ENCODE assay signal across 18 cellular contexts in the genomic region with DNA sequence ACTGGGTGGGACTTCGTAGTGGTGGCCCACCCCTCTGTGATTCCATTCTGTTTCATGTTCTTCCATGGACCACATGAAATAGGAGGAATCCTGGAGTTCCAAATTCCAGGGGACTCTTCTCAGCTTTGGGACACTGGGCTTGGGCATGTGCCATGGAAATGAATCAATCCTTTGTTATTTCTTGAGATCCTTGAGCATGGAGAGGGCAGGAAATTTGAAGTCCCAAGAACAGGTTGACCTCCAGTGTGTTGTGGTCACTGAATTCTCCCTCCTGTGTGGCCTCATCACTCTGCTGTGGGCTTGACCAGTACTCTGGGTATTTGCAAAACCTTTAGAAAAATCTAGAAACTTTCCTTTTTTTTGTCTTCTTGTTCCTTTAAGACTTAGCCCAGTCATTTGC. TPM values are rescaled to one million over a fixed set of nuclear protein-coding genes. Genes with fewer than 3 reads are reported as not detected.
"Had no signal": no experiment of that assay in that cellular context is flagged by ENCODE, and none has a peak within 500 bp of the region (broad histone marks: within the 10 kb centered on the region; RNA-seq: fewer than 3 reads in every experiment).

No MANE protein-coding gene starts in this region.

- H3K27ac ChIP-seq: cardiac muscle cell, epithelial cell of prostate, lower lobe of right lung, tibial nerve, WERI-Rb-1 had no signal

- H3K27me3 ChIP-seq: cardiac muscle cell, tibial nerve had no signal

- H3K9me3 Mint-ChIP-seq: activated CD4-positive, alpha-beta memory T cell treated with anti-CD3 and anti-CD28 coated beads for 36 hours; activated naive CD4-positive, alpha-beta T cell treated with anti-CD3 and anti-CD28 coated beads, Interleukin-2, amount 50 U/mL, for 24 hours; nephron had no signal

- H3K4me3 ChIP-seq: cardiac muscle cell, lower lobe of right lung, tibial nerve had no signal

- DNase-seq: activated CD4-positive, alpha-beta memory T cell treated with anti-CD3 and anti-CD28 coated beads for 36 hours; activated effector memory CD4-positive, alpha-beta T cell treated with anti-CD3 and anti-CD28 coated beads, Interleukin-2, amount 50 U/mL, for 16 hours; activated T-cell treated with anti-CD3 and anti-CD28 coated beads, Interleukin-2, amount 50 U/mL, for 48 hours; dermis blood vessel endothelial cell; effector memory CD4-positive, alpha-beta T cell; glutamatergic neuron; hippocampal formation; islet precursor cell; lower lobe of right lung; midbrain; stimulated activated naive CD4-positive, alpha-beta T cell; WERI-Rb-1 had no signal

- H3K9me3 ChIP-seq: lower lobe of right lung, tibial nerve had no signal

- H3K4me3 Mint-ChIP-seq: activated CD4-positive, alpha-beta memory T cell treated with anti-CD3 and anti-CD28 coated beads for 36 hours; activated naive CD4-positive, alpha-beta T cell treated with anti-CD3 and anti-CD28 coated beads, Interleukin-2, amount 50 U/mL, for 24 hours; nephron had no signal

- H3K27me3 Mint-ChIP-seq: activated CD4-positive, alpha-beta memory T cell treated with anti-CD3 and anti-CD28 coated beads for 36 hours; activated naive CD4-positive, alpha-beta T cell treated with anti-CD3 and anti-CD28 coated beads, Interleukin-2, amount 50 U/mL, for 24 hours had no signal

- H3K27ac Mint-ChIP-seq: activated CD4-positive, alpha-beta memory T cell treated with anti-CD3 and anti-CD28 coated beads for 36 hours; activated naive CD4-positive, alpha-beta T cell treated with anti-CD3 and anti-CD28 coated beads, Interleukin-2, amount 50 U/mL, for 24 hours; nephron had no signal

- ATAC-seq: lower lobe of right lung had no signal

RNA-seq across cellular contexts. Expression of gene TACR2, which starts 22.7 kb away (rescaled TPM):
- total RNA-seq: activated CD4-positive, alpha-beta memory T cell treated with anti-CD3 and anti-CD28 coated beads for 36 hours; cardiac muscle cell; T-helper 2 cell treated with Interferon-gamma antibody and Interleukin-4, amounts not matched to agents 100 ng/mL and 5 ng/mL, for 36 hours had no signal
